7 cellular contexts compared by ENCODE assay signal in the genomic region with DNA sequence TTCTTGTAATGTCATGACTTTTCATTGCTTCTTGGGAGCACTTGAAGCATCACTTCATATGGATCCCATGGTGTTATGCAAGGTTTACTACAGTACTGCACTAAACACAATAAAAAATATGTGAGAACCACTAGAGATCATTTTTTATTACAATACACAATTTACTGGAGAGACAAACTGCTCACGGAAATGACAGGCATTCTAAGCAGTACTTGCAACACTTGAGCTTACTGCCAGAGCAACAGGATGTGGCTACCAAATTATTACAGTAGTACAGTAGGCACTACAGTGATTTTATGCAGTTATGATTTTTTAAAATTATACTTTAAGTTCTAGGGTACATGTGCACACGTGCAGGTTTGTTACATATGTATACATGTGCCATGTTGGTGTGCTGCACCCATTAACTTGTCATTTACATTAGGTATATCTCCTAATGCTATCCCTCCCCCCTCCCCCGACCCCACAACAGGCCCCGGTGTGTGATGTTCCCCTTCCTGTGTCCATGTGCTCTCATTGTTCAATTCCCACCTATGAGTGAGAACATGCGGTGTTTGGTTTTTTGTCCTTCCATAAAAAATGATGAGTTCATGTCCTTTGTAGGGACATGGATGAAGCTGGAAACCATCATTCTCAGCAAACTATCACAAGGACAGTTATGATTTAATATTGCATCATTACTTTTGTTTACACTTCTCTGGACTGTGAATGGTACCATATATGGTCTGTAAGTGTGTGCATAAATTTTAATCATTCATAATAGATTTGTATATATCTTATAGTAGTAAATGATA. TPM values are rescaled to one million over a fixed set of nuclear protein-coding genes. Genes with fewer than 3 reads are reported as not detected.
A peak's percentile ranks its signal among the peaks of the same experiment; 100 is the strongest.
DNase-seq lines count a peak whose midpoint lies in the region; ATAC-seq and TF ChIP-seq lines count a peak whose summit lies in the region.
"Not testable (repeated sequence)": the region's sequence is repeated elsewhere in the genome, so short reads cannot be mapped to it uniquely, and the experiment has no call there.

No MANE protein-coding gene starts in this region.

- H3K4me3 Mint-ChIP-seq in WTC11 = not testable (repeated sequence)
- peak overlapping the region; percentile 43 for H3K4me3 Mint-ChIP-seq in activated naive CD4-positive, alpha-beta T cell treated with anti-CD3 and anti-CD28 coated beads for 36 hours

- POLR2A ChIA-PET in HEK293 (lab: Yijun Ruan, JAX) = not testable (repeated sequence)
- POLR2A ChIA-PET in WTC11 (lab: Charles Lee) = interaction anchor here (0.5 to 1.1 kb wide), 2 partner anchors 65 to 276 kb away, joined by 3 read pairs; a partner anchor contains a TSS

- not testable (repeated sequence) for H3K9me3 Mint-ChIP-seq in WTC11; activated naive CD4-positive, alpha-beta T cell treated with anti-CD3 and anti-CD28 coated beads for 36 hours

- H3K27ac ChIP-seq in HEK293 (ENCODE audit: extremely low read depth, low read depth, low read length) = not testable (repeated sequence)

- not testable (repeated sequence) for H3K4me3 ChIP-seq in HEK293 (ENCODE audit: low read depth, low read length); mucosa of descending colon

- DNase-seq in DMS153 (lab: John Stamatoyannopoulos, UW) (peak; percentile 7), NOMO-1 treated with DMSO at 0.1 percent for 48 hours (lab: John Stamatoyannopoulos, UW; ENCODE audit: unreplicated experiment) (peak; percentile 79)
- DNase-seq in WTC11 (ENCODE audit: low spot score); mucosa of descending colon: not testable (repeated sequence)
- DNase-seq in activated naive CD4-positive, alpha-beta T cell treated with anti-CD3 and anti-CD28 coated beads for 36 hours = peak; percentile 44
- peak; percentile 3 for DNase-seq in effector CD4-positive, alpha-beta T cell

- CTCF ChIA-PET in HEK293 (lab: Yijun Ruan, JAX) = not testable (repeated sequence)
- CTCF ChIA-PET in WTC11 (lab: Charles Lee) = interaction anchor here (0.6 kb wide), 1 partner anchor 36 kb away, joined by 3 read pairs; no protein-coding TSS in a partner anchor
- CTCF ChIA-PET in activated naive CD4-positive, alpha-beta T cell treated with anti-CD3 and anti-CD28 coated beads for 36 hours (lab: Charles Lee) = interaction anchor here (0.6 to 1.4 kb wide), 3 partner anchors 117 to 233 kb away, joined by 3 to 4 read pairs (median 4); no protein-coding TSS in a partner anchor

- ATAC-seq in WTC11 = not testable (repeated sequence)
- ATAC-seq in mucosa of descending colon = peak; percentile 68

- not testable (repeated sequence) for TF ChIP-seq CTCF in HEK293 (tag by site-specific recombination; IDR thresholded peaks at IDR 0.05); WTC11 (IDR thresholded peaks at IDR 0.05); mucosa of descending colon (IDR thresholded peaks at IDR 0.05)

- intact Hi-C loops in activated naive CD4-positive, alpha-beta T cell treated with anti-CD3 and anti-CD28 coated beads for 36 hours (cut with micrococcal nuclease) = loop anchor here (1.0 to 5.0 kb wide), 3 partner anchors 25 to 166 kb away; a partner anchor contains a TSS
- intact Hi-C loops in mucosa of descending colon (cut with DNase I, micrococcal nuclease) = not testable (repeated sequence)

- not testable (repeated sequence) for H3K9me3 ChIP-seq in HEK293 (ENCODE audit: control insufficient read depth, insufficient read depth, low read depth, low read length); mucosa of descending colon

- not testable (repeated sequence) for H3K27me3 Mint-ChIP-seq in WTC11 (ENCODE audit: low read depth); activated naive CD4-positive, alpha-beta T cell treated with anti-CD3 and anti-CD28 coated beads for 36 hours (ENCODE audit: low read depth)

- not testable (repeated sequence) for H3K4me1 ChIP-seq in HEK293 (ENCODE audit: control insufficient read depth, insufficient read depth, low read length); mucosa of descending colon (ENCODE audit: low read depth)

- H3K27ac Mint-ChIP-seq in WTC11 = 0 out of 2 replicates have a peak overlapping the region, but pooled peaks have one; percentile 66
- H3K27ac Mint-ChIP-seq in activated naive CD4-positive, alpha-beta T cell treated with anti-CD3 and anti-CD28 coated beads for 36 hours = peak overlapping the region; percentile 90

- not testable (repeated sequence) for H3K36me3 ChIP-seq in HEK293 (ENCODE audit: control insufficient read depth in 2 of 2, insufficient read depth in 1 of 2, low read length in 2 of 2); mucosa of descending colon (ENCODE audit: low read depth)

- not testable (repeated sequence) for H3K4me1 Mint-ChIP-seq in WTC11
- peaks cover 34% of the 10 kb centered on the region for H3K4me1 Mint-ChIP-seq in activated naive CD4-positive, alpha-beta T cell treated with anti-CD3 and anti-CD28 coated beads for 36 hours (ENCODE audit: low read depth)

- H3K36me3 Mint-ChIP-seq in WTC11; activated naive CD4-positive, alpha-beta T cell treated with anti-CD3 and anti-CD28 coated beads for 36 hours (ENCODE audit: low read depth): not testable (repeated sequence)

TF ChIP-seq in HEK293, 187 proteins besides CTCF, POLR2A, EP300 and RAD21:
- 0 out of 2 replicates have a peak, but pooled peaks have one; percentile 40 for TF ChIP-seq SCRT2 (tag by site-specific recombination; IDR thresholded peaks at IDR 0.05)
- TF ChIP-seq, protein P1, sequence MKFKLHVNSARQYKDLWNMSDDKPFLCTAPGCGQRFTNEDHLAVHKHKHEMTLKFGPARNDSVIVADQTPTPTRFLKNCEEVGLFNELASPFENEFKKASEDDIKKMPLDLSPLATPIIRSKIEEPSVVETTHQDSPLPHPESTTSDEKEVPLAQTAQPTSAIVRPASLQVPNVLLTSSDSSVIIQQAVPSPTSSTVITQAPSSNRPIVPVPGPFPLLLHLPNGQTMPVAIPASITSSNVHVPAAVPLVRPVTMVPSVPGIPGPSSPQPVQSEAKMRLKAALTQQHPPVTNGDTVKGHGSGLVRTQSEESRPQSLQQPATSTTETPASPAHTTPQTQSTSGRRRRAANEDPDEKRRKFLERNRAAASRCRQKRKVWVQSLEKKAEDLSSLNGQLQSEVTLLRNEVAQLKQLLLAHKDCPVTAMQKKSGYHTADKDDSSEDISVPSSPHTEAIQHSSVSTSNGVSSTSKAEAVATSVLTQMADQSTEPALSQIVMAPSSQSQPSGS (tag by site-specific recombination; IDR thresholded peaks at IDR 0.05; ENCODE audit: low read depth) = peak; percentile 35; the same call in 1 of the 2 replicates

TF ChIP-seq in WTC11, 78 proteins besides CTCF, POLR2A, EP300 and RAD21:
- peak; percentile 68 for TF ChIP-seq GABPB1 (CRISPR knock-in tag; IDR thresholded peaks at IDR 0.05)

RNA-seq across cellular contexts. Expression of a gene that starts 25.1 kb away (rescaled TPM):
- total RNA-seq in WTC11 (2021) (8.7 to 11.6 TPM (median 9.6 TPM) in 3 replicates), mucosa of descending colon (10 to 100 TPM; 23.6 to 37.1 (median 31.2) TPM)
- 10 to 100 TPM; 14.3 to 15.8 TPM for total RNA-seq in activated naive CD4-positive, alpha-beta T cell treated with anti-CD3 and anti-CD28 coated beads for 36 hours
